Comparison of ENCODE assay signal across 12 cellular contexts in genomic region chr16:72848045-72848410, GRCh38.
DNase-seq lines count a peak whose midpoint lies in the region; ATAC-seq, FAIRE-seq and TF ChIP-seq lines count a peak whose summit lies in the region.
"Had no signal": no experiment of that assay in that cellular context is flagged by ENCODE, and none has a peak within 500 bp of the region (broad histone marks: within the 10 kb centered on the region; RNA-seq: fewer than 3 reads in every experiment).

No MANE protein-coding gene starts in this region.

- 97 to 98% methylated on average over 9 of the region's 9 CpGs for WGBS in GM23248 (ENCODE audit: low coverage in 1 of 2, low lambda C conversion rate in 2 of 2, missing lambda C conversion rate in 2 of 2), 2 experiments

- H3K27me3 ChIP-seq in GM23248 (replicated peaks; ENCODE audit: insufficient read depth): no peaks in the 10 kb centered on the region
- no peaks in the 10 kb centered on the region for H3K27me3 ChIP-seq in astrocyte (ENCODE audit: insufficient read depth, low read length)
- H3K27me3 ChIP-seq in skeletal muscle satellite cell (ENCODE audit: control insufficient read depth, insufficient read depth, low read length): no peaks in the 10 kb centered on the region

- H3K4me3 ChIP-seq in GM23248: no peak overlapping the region
- H3K4me3 ChIP-seq in astrocyte (ENCODE audit: insufficient read depth, low read depth, low read length): no peak overlapping the region
- H3K4me3 ChIP-seq in skeletal muscle satellite cell (ENCODE audit: low read length): no peak overlapping the region

- H3F3A ChIP-seq in GM23248 (ENCODE audit: insufficient read depth): no peaks in the 10 kb centered on the region

- TF ChIP-seq CTCF in astrocyte (IDR thresholded peaks at IDR 0.05; ENCODE audit: insufficient read depth, low read depth, low read length): no peak

- H3K27me3 Mint-ChIP-seq in astrocyte (ENCODE audit: low read depth, unreplicated experiment): peaks cover 6% of the 10 kb centered on the region

- H4K20me1 ChIP-seq in GM23248 (ENCODE audit: insufficient read depth) (no peaks in the 10 kb centered on the region), astrocyte (ENCODE audit: insufficient read depth, low read length) (no peaks in the 10 kb centered on the region)

- H3K9me3 ChIP-seq in GM23248 (ENCODE audit: low read depth) (no peaks in the 10 kb centered on the region), astrocyte (ENCODE audit: insufficient read depth, low read depth, low read length) (no peaks in the 10 kb centered on the region), skeletal muscle satellite cell (replicated peaks; ENCODE audit: low read length) (no peaks in the 10 kb centered on the region)

- no peak overlapping the region for H3K4me2 ChIP-seq in GM23248 (ENCODE audit: unreplicated experiment)
- peak overlapping the region; percentile 82 for H3K4me2 ChIP-seq in astrocyte (ENCODE audit: low read length)
- H3K4me2 ChIP-seq in skeletal muscle satellite cell (ENCODE audit: low read length): peak overlapping the region; percentile 66

- no peak for ATAC-seq in esophagus mucosa

- peaks cover 3% of the 10 kb centered on the region for H3K36me3 Mint-ChIP-seq in astrocyte (ENCODE audit: low read depth, unreplicated experiment)
- H3K36me3 Mint-ChIP-seq: CD8-positive, alpha-beta memory T cell had no signal

- H3K9me2 ChIP-seq in GM23248 (ENCODE audit: insufficient read depth): no peaks in the 10 kb centered on the region

- in situ Hi-C loops in GM23248 (cut with MboI): no loop called here

- H3K79me2 ChIP-seq in GM23248 (ENCODE audit: insufficient read depth): peaks cover 15% of the 10 kb centered on the region; the same call in 1 of the 2 replicates
- H3K79me2 ChIP-seq in astrocyte (ENCODE audit: insufficient read depth, low read length): peaks cover 13% of the 10 kb centered on the region

- H3K9me3 Mint-ChIP-seq in astrocyte (ENCODE audit: unreplicated experiment): no peaks in the 10 kb centered on the region

- H3K4me1 Mint-ChIP-seq in astrocyte (ENCODE audit: low read depth, unreplicated experiment): peaks cover 7% of the 10 kb centered on the region

- H3K27ac ChIP-seq in GM23248: peak overlapping the region; percentile 83
- peak overlapping the region; percentile 80 for H3K27ac ChIP-seq in astrocyte (ENCODE audit: low read depth, low read length)

- H3K9ac ChIP-seq in GM23248: peak overlapping the region; percentile 79
- H3K9ac ChIP-seq in astrocyte (ENCODE audit: low read length): peak overlapping the region; percentile 76
- H3K9ac ChIP-seq in skeletal muscle satellite cell (ENCODE audit: low read depth, low read length): peak overlapping the region; percentile 70

- no peak overlapping the region for H3K4me3 Mint-ChIP-seq in astrocyte (ENCODE audit: unreplicated experiment)
- H3K4me3 Mint-ChIP-seq: CD8-positive, alpha-beta memory T cell had no signal

- H2AFZ ChIP-seq in GM23248 (no peak overlapping the region), astrocyte (ENCODE audit: low read depth, low read length) (no peak overlapping the region)

- H3K4me1 ChIP-seq in GM23248 (ENCODE audit: insufficient read depth) (peaks cover 19% of the 10 kb centered on the region), astrocyte (ENCODE audit: insufficient read depth, low read length) (peaks cover 33% of the 10 kb centered on the region), skeletal muscle satellite cell (ENCODE audit: control insufficient read depth, insufficient read depth, low read length) (peaks cover 60% of the 10 kb centered on the region)

- DNase-seq in GM23248 (no peak), astrocyte (ENCODE audit: low read depth) (no peak), left kidney (ENCODE audit: low read depth, low spot score) (peak; percentile 66), foreskin melanocyte (no peak), NCI-H82 (lab: John Stamatoyannopoulos, UW) (no peak), NCI-H526 treated with DMSO at 0.1 percent for 48 hours (lab: John Stamatoyannopoulos, UW) (no peak)
- DNase-seq: CD8-positive, alpha-beta memory T cell; stimulated activated CD4-positive, alpha-beta T cell treated with anti-CD3 and anti-CD28 coated beads, Interleukin-4, amount 100 ng/mL, for 4 hours; stimulated activated naive CD8-positive, alpha-beta T cell treated with anti-CD3 and anti-CD28 coated beads, Interleukin-15, Interleukin-2, amounts not matched to agents 100 U/mL and 50 U/mL, for 24 hours; T-helper 2 cell had no signal

- H3K36me3 ChIP-seq in GM23248 (ENCODE audit: low read depth) (no peaks in the 10 kb centered on the region), astrocyte (ENCODE audit: insufficient read depth, low read length) (no peaks in the 10 kb centered on the region), skeletal muscle satellite cell (ENCODE audit: insufficient read depth, low read length) (peaks cover 6% of the 10 kb centered on the region)

- H3K27ac Mint-ChIP-seq in astrocyte (ENCODE audit: unreplicated experiment): no peak overlapping the region
- H3K27ac Mint-ChIP-seq: CD8-positive, alpha-beta memory T cell had no signal

- no peak for FAIRE-seq in astrocyte (lab: Jason Lieb, UNC)
